ENCODE assay signal across 1 cellular context in genomic region chr2:126219081-126219480, GRCh38.
TF ChIP-seq lines count a peak whose summit lies in the region.

No MANE protein-coding gene starts in this region.

TF ChIP-seq in neural cell, 6 proteins besides CTCF, POLR2A, EP300 and RAD21:
- TF ChIP-seq REST (IDR thresholded peaks at IDR 0.05; ENCODE audit: borderline replicate concordance) (no peak), TAF1 (IDR thresholded peaks at IDR 0.05; ENCODE audit: low read depth) (no peak), MXI1 (conservative IDR thresholded peaks at IDR 0.05; ENCODE audit: poor library complexity, severe bottlenecking) (no peak), SMC3 (conservative IDR thresholded peaks at IDR 0.05; ENCODE audit: poor library complexity) (peak; percentile 24), EZH2 (IDR thresholded peaks at IDR 0.05; ENCODE audit: borderline replicate concordance, insufficient read depth, low read length, poor library complexity, severe bottlenecking) (no peak), POLR2AphosphoS5 (IDR thresholded peaks at IDR 0.05) (peak; percentile 66)
TF ChIP-seq in neural cell: peak in this region for 2.
